23 cellular contexts compared by ENCODE assay signal in the genomic region with DNA sequence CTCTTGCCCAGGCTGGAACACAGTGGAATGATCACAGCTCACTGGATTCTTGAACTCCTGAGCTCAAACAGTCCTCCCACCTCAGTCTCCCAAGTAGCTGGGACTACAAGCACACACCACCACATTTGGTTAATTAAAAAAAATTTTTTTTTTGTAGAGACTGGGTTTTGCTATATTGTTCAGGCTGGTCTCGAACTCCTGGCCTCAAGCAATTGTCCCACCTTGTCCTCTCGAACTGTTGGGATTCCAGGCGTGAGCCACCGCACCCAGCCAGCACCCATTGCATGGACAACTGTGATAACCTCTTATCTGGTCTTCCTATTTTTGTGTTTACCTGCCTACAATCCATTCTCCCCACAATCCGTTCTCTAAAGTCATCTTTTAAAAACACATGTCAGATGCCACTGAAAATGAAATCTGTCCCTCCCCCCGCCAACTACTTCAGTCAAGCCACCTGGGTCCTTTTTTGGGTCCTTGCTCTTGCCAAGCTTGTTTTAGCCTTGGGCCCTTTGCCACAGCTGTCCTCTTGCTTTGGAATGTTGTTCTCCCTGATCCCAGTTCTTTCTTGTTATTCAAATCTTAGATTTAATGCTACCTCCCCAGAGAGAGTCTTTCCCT.
DNase-seq lines count a peak whose midpoint lies in the region; ATAC-seq and TF ChIP-seq lines count a peak whose summit lies in the region.
"Had no signal": no experiment of that assay in that cellular context is flagged by ENCODE, and none has a peak within 500 bp of the region (broad histone marks: within the 10 kb centered on the region; RNA-seq: fewer than 3 reads in every experiment).

No MANE protein-coding gene starts in this region.

- H3K27ac ChIP-seq in SJCRH30 (no peak overlapping the region), mesenchymal stem cell (ENCODE audit: low read length, poor library complexity, severe bottlenecking) (no peak overlapping the region), tibial artery (peak overlapping the region; percentile 43 to 45)
- H3K27ac ChIP-seq: 22Rv1, GM23248 had no signal

- H3K27me3 ChIP-seq in SJCRH30: no peaks in the 10 kb centered on the region
- H3K27me3 ChIP-seq in mesenchymal stem cell (ENCODE audit: control insufficient read depth in 1 of 2, insufficient read depth in 1 of 2, low read length in 2 of 2): no peaks in the 10 kb centered on the region
- H3K27me3 ChIP-seq in tibial artery: no peaks in the 10 kb centered on the region
- H3K27me3 ChIP-seq: BE2C had no signal

- H3K4me1 ChIP-seq in SJCRH30: peaks cover 4% of the 10 kb centered on the region; the same call in 1 of the 2 replicates
- H3K4me1 ChIP-seq in mesenchymal stem cell (ENCODE audit: control insufficient read depth, insufficient read depth, low read depth, low read length): no peaks in the 10 kb centered on the region
- H3K4me1 ChIP-seq in tibial artery: peaks cover 0 to 20% (median 7%) of the 10 kb centered on the region in 4 donors
- H3K4me1 ChIP-seq: BE2C, HAP-1 had no signal

- H3K23ac ChIP-seq in mesenchymal stem cell (ENCODE audit: low read length in 2 of 2): no peak overlapping the region

- no peak overlapping the region for H3K4me2 ChIP-seq in mesenchymal stem cell (ENCODE audit: low read length, poor library complexity, severe bottlenecking)

- WGBS in mesenchymal stem cell: 90% methylated on average over 6 of the region's 6 CpGs

- H3K79me1 ChIP-seq in mesenchymal stem cell (replicated peaks; ENCODE audit: low read length, poor library complexity, severe bottlenecking): no peaks in the 10 kb centered on the region

- no peak overlapping the region for H3K4ac ChIP-seq in mesenchymal stem cell (ENCODE audit: low read depth in 1 of 2, low read length in 2 of 2)

- no peak for ATAC-seq in GM19397 (IDR thresholded peaks at IDR 0.05; ENCODE audit: unreplicated experiment)
- ATAC-seq: Right ventricle myocardium inferior had no signal

- no peak overlapping the region for H2BK12ac ChIP-seq in mesenchymal stem cell (ENCODE audit: low read length in 2 of 2)

- no peak overlapping the region for H2BK5ac ChIP-seq in mesenchymal stem cell (ENCODE audit: low read depth, low read length, poor library complexity, severe bottlenecking)

- no peak overlapping the region for H2BK120ac ChIP-seq in mesenchymal stem cell (ENCODE audit: low read depth, low read length)

- no peaks in the 10 kb centered on the region for H3K36me3 ChIP-seq in SJCRH30
- H3K36me3 ChIP-seq in mesenchymal stem cell (ENCODE audit: control insufficient read depth in 1 of 2, insufficient read depth in 2 of 2, low read depth in 1 of 2, low read length in 2 of 2): no peaks in the 10 kb centered on the region
- no peaks in the 10 kb centered on the region for H3K36me3 ChIP-seq in tibial artery
- H3K36me3 ChIP-seq: BE2C, HAP-1 had no signal

- DNase-seq in SIG-M5 treated with dmso at 0.1 percent for 504 hours (lab: John Stamatoyannopoulos, UW; ENCODE audit: unreplicated experiment) (peak; percentile 15), SIG-M5 (lab: John Stamatoyannopoulos, UW) (no peak), SJCRH30 (peak; percentile 42 to 63), mesenchymal stem cell (no peak), tibial artery (no peak), SW 1271 (lab: John Stamatoyannopoulos, UW) (no peak), middle frontal gyrus (ENCODE audit: extremely low spot score, low spot score) (no peak)
- DNase-seq: ACHN, BE2C, DMS153, GM23248, HFFc6, IMR-90, NCI-H1092 treated with DMSO at 0.1 percent for 48 hours, NCI-H1436, NCI-H187 treated with DMSO at 0.1 percent for 48 hours, NCI-H2107, NCI-H524, NCI-H774 had no signal

- H3K9me3 ChIP-seq in SJCRH30 (replicated peaks) (no peaks in the 10 kb centered on the region), mesenchymal stem cell (ENCODE audit: control insufficient read depth, low read length) (no peaks in the 10 kb centered on the region), tibial artery (no peaks in the 10 kb centered on the region)
- H3K9me3 ChIP-seq: BE2C, HAP-1 had no signal

- H3K18ac ChIP-seq in mesenchymal stem cell (ENCODE audit: low read depth in 1 of 2, low read length in 2 of 2): no peak overlapping the region

- no peak overlapping the region for H4K91ac ChIP-seq in mesenchymal stem cell (ENCODE audit: low read length)

- no peak overlapping the region for H4K8ac ChIP-seq in mesenchymal stem cell (ENCODE audit: low read length)

- peak overlapping the region; percentile 52 for H2BK15ac ChIP-seq in mesenchymal stem cell (ENCODE audit: low read depth, poor library complexity, severe bottlenecking)

- no peak overlapping the region for H3K14ac ChIP-seq in mesenchymal stem cell (ENCODE audit: low read length in 2 of 2)

- no peak overlapping the region for H3K4me3 ChIP-seq in SJCRH30
- no peak overlapping the region for H3K4me3 ChIP-seq in mesenchymal stem cell (ENCODE audit: insufficient read depth in 1 of 2, low read depth in 1 of 2, low read length in 2 of 2)
- no peak overlapping the region for H3K4me3 ChIP-seq in tibial artery
- H3K4me3 ChIP-seq: GM23248, HAP-1 had no signal

- H3K9ac ChIP-seq in mesenchymal stem cell (ENCODE audit: low read length): no peak overlapping the region
- H3K9ac ChIP-seq: GM23248 had no signal

- intact Hi-C loops in tibial artery (cut with DNase I; ENCODE audit: low total_unique reads): no loop called here

- no peak for TF ChIP-seq CTCF in tibial artery (IDR thresholded peaks at IDR 0.05)

- no peak overlapping the region for H2AK5ac ChIP-seq in mesenchymal stem cell (ENCODE audit: low read length, severe bottlenecking)

- H2AFZ ChIP-seq in mesenchymal stem cell (ENCODE audit: low read depth, low read length): no peak overlapping the region
- H2AFZ ChIP-seq: GM23248 had no signal

Comparison
In these comparisons a context has a peak if more than half of its experiments do, and no peak if none do; other contexts are left out.
1. DNase-seq: peak in SIG-M5 treated with dmso at 0.1 percent for 504 hours (single experiment) and SJCRH30 (2 of 2); none in SIG-M5 (single experiment), mesenchymal stem cell (single experiment), tibial artery (0 of 2), SW 1271 (0 of 2) and middle frontal gyrus (single experiment).
2. H3K27ac ChIP-seq: peak in tibial artery (2 of 2); none in SJCRH30 (single experiment) and mesenchymal stem cell (single experiment).